Comparison of ENCODE assay signal across 8 cellular contexts in genomic region chr16:67718668-67719047, GRCh38. TPM values are rescaled to one million over a fixed set of nuclear protein-coding genes. Genes with fewer than 3 reads are reported as not detected.
DNase-seq lines count a peak whose midpoint lies in the region; ATAC-seq and TF ChIP-seq lines count a peak whose summit lies in the region.

No MANE protein-coding gene starts in this region.

- H3F3A ChIP-seq in neural cell (ENCODE audit: insufficient read depth, low read length, poor library complexity, severe bottlenecking): no peaks in the 10 kb centered on the region

- peak overlapping the region; percentile 73 for H2AFZ ChIP-seq in neural cell (ENCODE audit: low read depth, low read length)

- peak overlapping the region; percentile 71 to 94 (median 88) for H3K4me3 ChIP-seq in BLaER1 treated with 17β-estradiol and CSF1 and Interleukin-3, amounts not matched to agents 10 nM and 100 nM
- H3K4me3 ChIP-seq in neural cell (ENCODE audit: low read length): peak overlapping the region; percentile 80

- H3K4me1 ChIP-seq in BLaER1 treated with 17β-estradiol and CSF1 and Interleukin-3, amounts not matched to agents 10 nM and 100 nM: peaks cover 46 to 73% (median 52%) of the 10 kb centered on the region in 10 experiments

- H3K36me3 ChIP-seq in BLaER1 treated with 17β-estradiol and CSF1 and Interleukin-3, amounts not matched to agents 10 nM and 100 nM: peaks cover 0 to 32% (median 16%) of the 10 kb centered on the region in 11 experiments; a peak in 19 of 22 replicates
- H3K36me3 ChIP-seq in neural cell (ENCODE audit: insufficient read depth, low read length): no peaks in the 10 kb centered on the region

- POLR2A ChIA-PET in RWPE1 (lab: Yijun Ruan, JAX; ENCODE audit: low non-redundant PET): interaction anchor here (0.7 to 1.6 kb wide), 2 partner anchors 88 to 1954 kb away, joined by 3 to 17 read pairs; partner anchors contain the start of genes RANBP10 and TSNAXIP1

- H3K27me3 ChIP-seq in BLaER1 treated with 17β-estradiol and CSF1 and Interleukin-3, amounts not matched to agents 10 nM and 100 nM: no peaks in the 10 kb centered on the region
- no peaks in the 10 kb centered on the region for H3K27me3 ChIP-seq in neural cell (ENCODE audit: insufficient read depth, low read depth, low read length)

- peaks cover 52% of the 10 kb centered on the region for H3K79me2 ChIP-seq in neural cell (replicated peaks; ENCODE audit: insufficient read depth, low read length)

- H3K9me2 ChIP-seq in neural cell (ENCODE audit: insufficient read depth, low read length): no peaks in the 10 kb centered on the region

- peak; percentile 17 for ATAC-seq in GM21528 (IDR thresholded peaks at IDR 0.05; ENCODE audit: low FRiP score, unreplicated experiment)

- peaks cover 0 to 47% (median 18%) of the 10 kb centered on the region in 11 experiments; a peak in 17 of 22 replicates for H4K20me1 ChIP-seq in BLaER1 treated with 17β-estradiol and CSF1 and Interleukin-3, amounts not matched to agents 10 nM and 100 nM
- no peaks in the 10 kb centered on the region for H4K20me1 ChIP-seq in neural cell (ENCODE audit: insufficient read depth)

- H3K4me2 ChIP-seq in BLaER1 treated with 17β-estradiol and CSF1 and Interleukin-3, amounts not matched to agents 10 nM and 100 nM: peak overlapping the region; percentile 85 to 100 (median 97)
- peak overlapping the region; percentile 78 for H3K4me2 ChIP-seq in neural cell (ENCODE audit: low read length)

- no peak for TF ChIP-seq EP300 in neural cell (conservative IDR thresholded peaks at IDR 0.05; ENCODE audit: poor library complexity, severe bottlenecking)

- H3K9me3 ChIP-seq in BLaER1 treated with 17β-estradiol and CSF1 and Interleukin-3, amounts not matched to agents 10 nM and 100 nM (replicated peaks in 1 of 11): no peaks in the 10 kb centered on the region
- H3K9me3 ChIP-seq in neural cell (ENCODE audit: low read length): no peaks in the 10 kb centered on the region

- H3K27ac ChIP-seq in BLaER1 treated with 17β-estradiol and CSF1 and Interleukin-3, amounts not matched to agents 10 nM and 100 nM: peak overlapping the region; percentile 50 to 95 (median 86); a peak in 21 of 22 replicates
- H3K27ac ChIP-seq in RWPE1: peak overlapping the region; percentile 77
- H3K27ac ChIP-seq in epithelial cell of prostate: peak overlapping the region; percentile 69
- peak overlapping the region; percentile 87 for H3K27ac ChIP-seq in neural cell (ENCODE audit: low read length)

- DNase-seq in RWPE1 (ENCODE audit: low spot score) (no peak), epithelial cell of prostate (ENCODE audit: low read depth, low spot score) (no peak), ecto neural progenitor cell (ENCODE audit: low spot score) (no peak), cortex of kidney (lab: John Stamatoyannopoulos, UW) (no peak), HUDEP-2 (lab: John Stamatoyannopoulos, UW; ENCODE audit: unreplicated experiment in 76 of 76) (no peak)

- no peak for TF ChIP-seq RAD21 in neural cell (conservative IDR thresholded peaks at IDR 0.05)

- TF ChIP-seq CTCF in RWPE1 (conservative IDR thresholded peaks at IDR 0.05; ENCODE audit: low read depth) (no peak), neural cell (IDR thresholded peaks at IDR 0.05; ENCODE audit: poor library complexity, severe bottlenecking) (no peak)

- CTCF ChIA-PET in RWPE1 (lab: Yijun Ruan, JAX): interaction anchor here (0.6 to 1.6 kb wide), 2 partner anchors 98 to 126 kb away, joined by 4 read pairs; no protein-coding TSS in a partner anchor

- peak overlapping the region; percentile 75 to 92 (median 86) for H3K9ac ChIP-seq in BLaER1 treated with 17β-estradiol and CSF1 and Interleukin-3, amounts not matched to agents 10 nM and 100 nM
- H3K9ac ChIP-seq in neural cell (ENCODE audit: low read length): peak overlapping the region; percentile 98

TF ChIP-seq in neural cell, 6 proteins besides CTCF, POLR2A, EP300 and RAD21:
- no peak for TF ChIP-seq EZH2 (IDR thresholded peaks at IDR 0.05; ENCODE audit: borderline replicate concordance, insufficient read depth, low read length, poor library complexity, severe bottlenecking)
- TF ChIP-seq REST (IDR thresholded peaks at IDR 0.05; ENCODE audit: borderline replicate concordance): no peak
- TF ChIP-seq SMC3 (conservative IDR thresholded peaks at IDR 0.05; ENCODE audit: poor library complexity): no peak
- no peak for TF ChIP-seq TAF1 (IDR thresholded peaks at IDR 0.05; ENCODE audit: low read depth)
- TF ChIP-seq MXI1 (conservative IDR thresholded peaks at IDR 0.05; ENCODE audit: poor library complexity, severe bottlenecking): no peak
- no peak for TF ChIP-seq POLR2AphosphoS5 (IDR thresholded peaks at IDR 0.05)
TF ChIP-seq in neural cell: peak in this region for 0.

RNA-seq across cellular contexts. Expression of gene GFOD2, which starts 0.5 kb away (rescaled TPM):
- 88.4 and 106 TPM in 2 replicates for polyA plus RNA-seq in neural cell
- polyA minus RNA-seq in neural cell: 92.8 and 104 TPM in 2 replicates

RNA-seq across cellular contexts. Expression of gene C16orf86, which starts 52.0 kb away (rescaled TPM):
- polyA plus RNA-seq in neural cell: 1.4 and 2.4 TPM in 2 replicates
- 0.49 and 2.1 TPM in 2 replicates for polyA minus RNA-seq in neural cell

RNA-seq across cellular contexts. Expression of gene ENKD1, which starts 52.1 kb away (rescaled TPM):
- 29.9 and 36.6 TPM in 2 replicates for polyA plus RNA-seq in neural cell
- polyA minus RNA-seq in neural cell: 10.2 and 10.5 TPM in 2 replicates

RNA-seq across cellular contexts. Expression of gene PARD6A, which starts 57.9 kb away (rescaled TPM):
- polyA plus RNA-seq in neural cell: 34.2 and 34.8 TPM in 2 replicates
- 19.1 and 19.2 TPM in 2 replicates for polyA minus RNA-seq in neural cell

RNA-seq across cellular contexts. Expression of gene ACD, which starts 58.6 kb away (rescaled TPM):
- polyA plus RNA-seq in neural cell: 98.6 and 108 TPM in 2 replicates
- polyA minus RNA-seq in neural cell: 34.4 and 41.4 TPM in 2 replicates
